In the genomic region with DNA sequence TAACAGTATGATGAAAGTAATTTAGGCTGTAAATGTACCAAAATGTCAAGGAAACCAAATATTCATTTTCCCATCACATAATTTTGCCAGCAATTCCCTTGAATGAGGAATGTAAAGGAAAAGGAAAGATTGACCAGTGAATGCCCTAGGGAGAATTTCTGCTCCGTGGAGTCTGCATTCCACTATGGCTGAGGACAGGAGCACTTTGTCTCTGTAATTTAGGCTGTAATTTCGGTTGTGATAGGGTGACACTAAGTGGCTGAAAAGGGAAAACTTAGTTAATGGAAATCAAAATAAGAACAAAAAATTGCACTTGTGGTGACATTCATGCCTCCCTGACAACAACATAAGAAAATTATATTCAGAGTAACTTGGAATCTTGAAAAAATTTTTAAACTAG, we compare ENCODE assay signal across 2 cellular contexts.
TF ChIP-seq lines count a peak whose summit lies in the region.

No MANE protein-coding gene starts in this region.

TF ChIP-seq in liver, 16 proteins besides CTCF, POLR2A, EP300 and RAD21:
- TF ChIP-seq, protein P1, sequence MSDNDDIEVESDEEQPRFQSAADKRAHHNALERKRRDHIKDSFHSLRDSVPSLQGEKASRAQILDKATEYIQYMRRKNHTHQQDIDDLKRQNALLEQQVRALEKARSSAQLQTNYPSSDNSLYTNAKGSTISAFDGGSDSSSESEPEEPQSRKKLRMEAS (IDR thresholded peaks at IDR 0.05), result no peak
- TF ChIP-seq, protein P2, sequence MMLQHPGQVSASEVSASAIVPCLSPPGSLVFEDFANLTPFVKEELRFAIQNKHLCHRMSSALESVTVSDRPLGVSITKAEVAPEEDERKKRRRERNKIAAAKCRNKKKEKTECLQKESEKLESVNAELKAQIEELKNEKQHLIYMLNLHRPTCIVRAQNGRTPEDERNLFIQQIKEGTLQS (IDR thresholded peaks at IDR 0.05), result no peak
- TF ChIP-seq, protein P3, sequence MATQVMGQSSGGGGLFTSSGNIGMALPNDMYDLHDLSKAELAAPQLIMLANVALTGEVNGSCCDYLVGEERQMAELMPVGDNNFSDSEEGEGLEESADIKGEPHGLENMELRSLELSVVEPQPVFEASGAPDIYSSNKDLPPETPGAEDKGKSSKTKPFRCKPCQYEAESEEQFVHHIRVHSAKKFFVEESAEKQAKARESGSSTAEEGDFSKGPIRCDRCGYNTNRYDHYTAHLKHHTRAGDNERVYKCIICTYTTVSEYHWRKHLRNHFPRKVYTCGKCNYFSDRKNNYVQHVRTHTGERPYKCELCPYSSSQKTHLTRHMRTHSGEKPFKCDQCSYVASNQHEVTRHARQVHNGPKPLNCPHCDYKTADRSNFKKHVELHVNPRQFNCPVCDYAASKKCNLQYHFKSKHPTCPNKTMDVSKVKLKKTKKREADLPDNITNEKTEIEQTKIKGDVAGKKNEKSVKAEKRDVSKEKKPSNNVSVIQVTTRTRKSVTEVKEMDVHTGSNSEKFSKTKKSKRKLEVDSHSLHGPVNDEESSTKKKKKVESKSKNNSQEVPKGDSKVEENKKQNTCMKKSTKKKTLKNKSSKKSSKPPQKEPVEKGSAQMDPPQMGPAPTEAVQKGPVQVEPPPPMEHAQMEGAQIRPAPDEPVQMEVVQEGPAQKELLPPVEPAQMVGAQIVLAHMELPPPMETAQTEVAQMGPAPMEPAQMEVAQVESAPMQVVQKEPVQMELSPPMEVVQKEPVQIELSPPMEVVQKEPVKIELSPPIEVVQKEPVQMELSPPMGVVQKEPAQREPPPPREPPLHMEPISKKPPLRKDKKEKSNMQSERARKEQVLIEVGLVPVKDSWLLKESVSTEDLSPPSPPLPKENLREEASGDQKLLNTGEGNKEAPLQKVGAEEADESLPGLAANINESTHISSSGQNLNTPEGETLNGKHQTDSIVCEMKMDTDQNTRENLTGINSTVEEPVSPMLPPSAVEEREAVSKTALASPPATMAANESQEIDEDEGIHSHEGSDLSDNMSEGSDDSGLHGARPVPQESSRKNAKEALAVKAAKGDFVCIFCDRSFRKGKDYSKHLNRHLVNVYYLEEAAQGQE (IDR thresholded peaks at IDR 0.05), result no peak
- no peak for TF ChIP-seq GABPA (IDR thresholded peaks at IDR 0.05 in 1 of 2, conservative IDR thresholded peaks at IDR 0.05 in 1 of 2)
- no peak for TF ChIP-seq EGR1 (IDR thresholded peaks at IDR 0.05; ENCODE audit: low read depth in 2 of 2)
- TF ChIP-seq JUND (IDR thresholded peaks at IDR 0.05), result no peak
- TF ChIP-seq HNF4A (conservative IDR thresholded peaks at IDR 0.05), result no peak
- TF ChIP-seq RXRA (IDR thresholded peaks at IDR 0.05), result no peak
- no peak for TF ChIP-seq TAF1 (conservative IDR thresholded peaks at IDR 0.05)
- no peak for TF ChIP-seq NR2F2 (IDR thresholded peaks at IDR 0.05)
- TF ChIP-seq, protein P4, sequence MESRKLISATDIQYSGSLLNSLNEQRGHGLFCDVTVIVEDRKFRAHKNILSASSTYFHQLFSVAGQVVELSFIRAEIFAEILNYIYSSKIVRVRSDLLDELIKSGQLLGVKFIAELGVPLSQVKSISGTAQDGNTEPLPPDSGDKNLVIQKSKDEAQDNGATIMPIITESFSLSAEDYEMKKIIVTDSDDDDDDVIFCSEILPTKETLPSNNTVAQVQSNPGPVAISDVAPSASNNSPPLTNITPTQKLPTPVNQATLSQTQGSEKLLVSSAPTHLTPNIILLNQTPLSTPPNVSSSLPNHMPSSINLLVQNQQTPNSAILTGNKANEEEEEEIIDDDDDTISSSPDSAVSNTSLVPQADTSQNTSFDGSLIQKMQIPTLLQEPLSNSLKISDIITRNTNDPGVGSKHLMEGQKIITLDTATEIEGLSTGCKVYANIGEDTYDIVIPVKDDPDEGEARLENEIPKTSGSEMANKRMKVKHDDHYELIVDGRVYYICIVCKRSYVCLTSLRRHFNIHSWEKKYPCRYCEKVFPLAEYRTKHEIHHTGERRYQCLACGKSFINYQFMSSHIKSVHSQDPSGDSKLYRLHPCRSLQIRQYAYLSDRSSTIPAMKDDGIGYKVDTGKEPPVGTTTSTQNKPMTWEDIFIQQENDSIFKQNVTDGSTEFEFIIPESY (IDR thresholded peaks at IDR 0.05), result no peak
- no peak for TF ChIP-seq SP1 (IDR thresholded peaks at IDR 0.05)
- no peak for TF ChIP-seq HNF4G (IDR thresholded peaks at IDR 0.05)
- no peak for TF ChIP-seq FOXA1 (IDR thresholded peaks at IDR 0.05)
- TF ChIP-seq FOXA2 (IDR thresholded peaks at IDR 0.05), result no peak
- no peak for TF ChIP-seq YY1 (IDR thresholded peaks at IDR 0.05)

TF ChIP-seq in HepG2, 621 proteins besides CTCF, POLR2A, EP300 and RAD21:
- TF ChIP-seq, protein P5, sequence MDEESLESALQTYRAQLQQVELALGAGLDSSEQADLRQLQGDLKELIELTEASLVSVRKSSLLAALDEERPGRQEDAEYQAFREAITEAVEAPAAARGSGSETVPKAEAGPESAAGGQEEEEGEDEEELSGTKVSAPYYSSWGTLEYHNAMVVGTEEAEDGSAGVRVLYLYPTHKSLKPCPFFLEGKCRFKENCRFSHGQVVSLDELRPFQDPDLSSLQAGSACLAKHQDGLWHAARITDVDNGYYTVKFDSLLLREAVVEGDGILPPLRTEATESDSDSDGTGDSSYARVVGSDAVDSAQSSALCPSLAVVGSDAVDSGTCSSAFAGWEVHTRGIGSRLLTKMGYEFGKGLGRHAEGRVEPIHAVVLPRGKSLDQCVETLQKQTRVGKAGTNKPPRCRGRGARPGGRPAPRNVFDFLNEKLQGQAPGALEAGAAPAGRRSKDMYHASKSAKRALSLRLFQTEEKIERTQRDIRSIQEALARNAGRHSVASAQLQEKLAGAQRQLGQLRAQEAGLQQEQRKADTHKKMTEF (CRISPR knock-in tag; IDR thresholded peaks at IDR 0.05), result no peak
- TF ChIP-seq, protein P6, sequence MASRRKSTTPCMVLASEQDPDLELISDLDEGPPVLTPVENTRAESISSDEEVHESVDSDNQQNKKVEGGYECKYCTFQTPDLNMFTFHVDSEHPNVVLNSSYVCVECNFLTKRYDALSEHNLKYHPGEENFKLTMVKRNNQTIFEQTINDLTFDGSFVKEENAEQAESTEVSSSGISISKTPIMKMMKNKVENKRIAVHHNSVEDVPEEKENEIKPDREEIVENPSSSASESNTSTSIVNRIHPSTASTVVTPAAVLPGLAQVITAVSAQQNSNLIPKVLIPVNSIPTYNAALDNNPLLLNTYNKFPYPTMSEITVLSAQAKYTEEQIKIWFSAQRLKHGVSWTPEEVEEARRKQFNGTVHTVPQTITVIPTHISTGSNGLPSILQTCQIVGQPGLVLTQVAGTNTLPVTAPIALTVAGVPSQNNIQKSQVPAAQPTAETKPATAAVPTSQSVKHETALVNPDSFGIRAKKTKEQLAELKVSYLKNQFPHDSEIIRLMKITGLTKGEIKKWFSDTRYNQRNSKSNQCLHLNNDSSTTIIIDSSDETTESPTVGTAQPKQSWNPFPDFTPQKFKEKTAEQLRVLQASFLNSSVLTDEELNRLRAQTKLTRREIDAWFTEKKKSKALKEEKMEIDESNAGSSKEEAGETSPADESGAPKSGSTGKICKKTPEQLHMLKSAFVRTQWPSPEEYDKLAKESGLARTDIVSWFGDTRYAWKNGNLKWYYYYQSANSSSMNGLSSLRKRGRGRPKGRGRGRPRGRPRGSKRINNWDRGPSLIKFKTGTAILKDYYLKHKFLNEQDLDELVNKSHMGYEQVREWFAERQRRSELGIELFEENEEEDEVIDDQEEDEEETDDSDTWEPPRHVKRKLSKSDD (CRISPR knock-in tag; IDR thresholded peaks at IDR 0.05; ENCODE audit: low read depth), result no peak
- TF ChIP-seq ZNF30 (CRISPR knock-in tag; IDR thresholded peaks at IDR 0.05) (no peak), SIX4 (CRISPR knock-in tag; IDR thresholded peaks at IDR 0.05) (no peak), ZNF615 (CRISPR knock-in tag; IDR thresholded peaks at IDR 0.05; ENCODE audit: borderline replicate concordance) (no peak), NPAS2 (CRISPR knock-in tag; IDR thresholded peaks at IDR 0.05; ENCODE audit: borderline replicate concordance) (no peak), MAZ (IDR thresholded peaks at IDR 0.05; ENCODE audit: borderline replicate concordance, low read depth, low read length) (no peak), MAZ (CRISPR knock-in tag; IDR thresholded peaks at IDR 0.05; ENCODE audit: low read depth) (no peak)
- TF ChIP-seq, protein P7, sequence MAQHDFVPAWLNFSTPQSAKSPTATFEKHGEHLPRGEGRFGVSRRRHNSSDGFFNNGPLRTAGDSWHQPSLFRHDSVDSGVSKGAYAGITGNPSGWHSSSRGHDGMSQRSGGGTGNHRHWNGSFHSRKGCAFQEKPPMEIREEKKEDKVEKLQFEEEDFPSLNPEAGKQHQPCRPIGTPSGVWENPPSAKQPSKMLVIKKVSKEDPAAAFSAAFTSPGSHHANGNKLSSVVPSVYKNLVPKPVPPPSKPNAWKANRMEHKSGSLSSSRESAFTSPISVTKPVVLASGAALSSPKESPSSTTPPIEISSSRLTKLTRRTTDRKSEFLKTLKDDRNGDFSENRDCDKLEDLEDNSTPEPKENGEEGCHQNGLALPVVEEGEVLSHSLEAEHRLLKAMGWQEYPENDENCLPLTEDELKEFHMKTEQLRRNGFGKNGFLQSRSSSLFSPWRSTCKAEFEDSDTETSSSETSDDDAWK (CRISPR knock-in tag; IDR thresholded peaks at IDR 0.05), result no peak
TF ChIP-seq in HepG2: peak in this region for 0.
